Comparison of ENCODE assay signal across 21 cellular contexts in the genomic region with DNA sequence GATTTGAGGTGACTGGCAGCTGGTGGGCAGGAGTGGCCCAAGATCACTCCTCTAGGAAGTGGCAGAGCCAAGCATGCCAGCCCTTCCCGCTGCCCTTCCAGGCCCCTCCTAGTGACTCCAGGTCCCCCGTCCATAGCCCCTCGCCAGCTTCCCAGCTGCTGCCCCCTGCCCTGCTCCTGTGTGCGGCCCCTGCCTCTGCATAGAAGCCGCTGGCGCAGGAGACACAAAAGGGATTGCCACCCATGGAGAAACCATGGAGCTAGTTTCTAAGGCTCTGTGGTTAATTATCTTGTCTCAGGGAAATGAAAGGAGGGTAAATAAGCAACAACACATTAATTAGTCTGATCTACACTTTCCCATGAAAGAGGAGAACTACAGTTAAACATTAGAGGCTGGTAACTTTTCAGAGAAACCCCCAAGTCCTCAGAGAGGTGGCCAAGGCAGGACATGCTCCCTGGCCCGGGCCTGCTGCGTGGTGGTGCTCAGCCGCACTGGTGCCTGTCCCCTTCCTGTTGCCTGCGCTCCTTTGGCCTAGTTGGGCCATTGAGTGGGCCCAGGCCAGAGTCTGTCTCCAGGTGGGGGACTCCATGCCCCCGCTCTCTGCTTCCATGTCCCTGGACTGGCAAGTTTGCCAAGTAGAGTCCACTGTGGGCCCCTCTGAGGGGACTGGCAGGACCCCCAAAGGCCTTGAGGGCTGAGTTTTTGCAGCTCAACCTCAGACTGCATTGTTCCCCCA.
DNase-seq lines count a peak whose midpoint lies in the region; TF ChIP-seq lines count a peak whose summit lies in the region.
"Had no signal": no experiment of that assay in that cellular context is flagged by ENCODE, and none has a peak within 500 bp of the region (broad histone marks: within the 10 kb centered on the region; RNA-seq: fewer than 3 reads in every experiment).

No MANE protein-coding gene starts in this region.

- no peak for TF ChIP-seq POLR2A in lower leg skin (IDR thresholded peaks at IDR 0.05)

- no peaks in the 10 kb centered on the region for H3K9me3 Mint-ChIP-seq in endothelial cell (ENCODE audit: unreplicated experiment)
- H3K9me3 Mint-ChIP-seq: CD8-positive, alpha-beta T cell; T-cell had no signal

- H3K4me1 ChIP-seq in colonic mucosa = no peaks in the 10 kb centered on the region
- H3K4me1 ChIP-seq: SJSA1 had no signal

- H3K9ac ChIP-seq in colonic mucosa (ENCODE audit: low read depth in 2 of 2, low read length in 2 of 2) = no peak overlapping the region

- peak overlapping the region; percentile 31 for H3K4me3 Mint-ChIP-seq in endothelial cell (ENCODE audit: unreplicated experiment)
- H3K4me3 Mint-ChIP-seq: CD8-positive, alpha-beta T cell; T-cell had no signal

- H3K36me3 Mint-ChIP-seq in endothelial cell (ENCODE audit: low read depth, unreplicated experiment) = peaks cover 4% of the 10 kb centered on the region
- H3K36me3 Mint-ChIP-seq: CD8-positive, alpha-beta T cell; T-cell had no signal

- no peak overlapping the region for H3K27ac Mint-ChIP-seq in endothelial cell (ENCODE audit: unreplicated experiment)
- H3K27ac Mint-ChIP-seq: CD8-positive, alpha-beta T cell; T-cell had no signal

- 91 to 94% methylated on average over 11 of the region's 11 CpGs for WGBS in lower leg skin, 2 donors

- no peaks in the 10 kb centered on the region for H3K36me3 ChIP-seq in colonic mucosa
- H3K36me3 ChIP-seq: MG63, SJSA1 had no signal

- DNase-seq in NCI-H748 (lab: John Stamatoyannopoulos, UW; ENCODE audit: unreplicated experiment) (peak; percentile 15), NCI-H748 treated with DMSO at 0.1 percent for 48 hours (lab: John Stamatoyannopoulos, UW) (no peak), NCI-H146 (lab: John Stamatoyannopoulos, UW) (peak; percentile 74), endothelial cell (ENCODE audit: low spot score) (no peak), retina (peak; percentile 67), lower leg skin (ENCODE audit: low spot score in 2 of 2) (no peak), colonic mucosa (no peak)
- DNase-seq: CD8-positive, alpha-beta T cell; DMS 273 treated with DMSO at 0.1 percent for 48 hours; DMS79; GF-D8; IMR-90; KG1; MG63; NCI-H1436; NCI-H1930; NCI-H2107; NCI-H446 treated with DMSO at 0.1 percent for 48 hours; PC-3; T-cell had no signal

- TF ChIP-seq CTCF in endothelial cell (IDR thresholded peaks at IDR 0.05; ENCODE audit: unreplicated experiment) (no peak), lower leg skin (IDR thresholded peaks at IDR 0.05) (no peak), colonic mucosa (IDR thresholded peaks at IDR 0.05) (no peak)

- peaks cover 2% of the 10 kb centered on the region for H3K27me3 Mint-ChIP-seq in endothelial cell (ENCODE audit: unreplicated experiment)
- H3K27me3 Mint-ChIP-seq: T-cell had no signal

- no peaks in the 10 kb centered on the region for H3K9me3 ChIP-seq in colonic mucosa
- H3K9me3 ChIP-seq: MG63, SJSA1 had no signal

- intact Hi-C loops in lower leg skin (cut with DNase I; ENCODE audit: low total_unique reads) = no loop called here
- intact Hi-C loops in colonic mucosa (cut with DNase I) = no loop called here

- H3K4me1 Mint-ChIP-seq in endothelial cell (ENCODE audit: unreplicated experiment) = no peaks in the 10 kb centered on the region

- no peak overlapping the region for H3K27ac ChIP-seq in colonic mucosa
- H3K27ac ChIP-seq: SJSA1 had no signal

- no peaks in the 10 kb centered on the region for H3K27me3 ChIP-seq in colonic mucosa
- H3K27me3 ChIP-seq: MG63, SJSA1 had no signal

- H3K4me3 ChIP-seq in lower leg skin (ENCODE audit: low read depth, poor library complexity, severe bottlenecking) = no peak overlapping the region
- H3K4me3 ChIP-seq in colonic mucosa = no peak overlapping the region
- H3K4me3 ChIP-seq: MG63, SJSA1 had no signal

Comparison
In these comparisons a context has a peak if more than half of its experiments do, and no peak if none do; other contexts are left out.
1. DNase-seq: peak in NCI-H748 (single experiment), NCI-H146 (single experiment) and retina (single experiment); none in NCI-H748 treated with DMSO at 0.1 percent for 48 hours (single experiment), endothelial cell (single experiment), lower leg skin (0 of 2) and colonic mucosa (single experiment).